25 cellular contexts compared by ENCODE assay signal in the genomic region with DNA sequence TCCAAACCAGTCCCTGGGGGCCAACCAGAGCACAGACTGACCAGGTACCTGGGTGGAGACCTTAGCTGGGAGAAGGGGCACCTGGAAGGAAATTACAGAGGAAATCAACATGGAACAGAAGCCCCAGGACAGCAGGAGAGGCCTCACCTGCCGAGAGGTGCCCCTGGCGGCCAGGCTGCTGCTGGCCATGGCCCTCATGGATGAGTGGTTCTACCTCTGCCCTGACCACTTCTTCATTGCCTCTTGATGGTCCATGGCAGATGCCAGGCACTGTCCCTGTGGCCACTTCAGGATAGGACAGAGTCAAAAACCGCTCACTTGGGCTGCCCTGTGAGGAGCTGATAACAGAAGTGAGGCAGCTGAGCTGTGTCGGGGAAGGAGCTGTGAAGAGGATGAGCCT.
"Had no signal": no experiment of that assay in that cellular context is flagged by ENCODE, and none has a peak within 500 bp of the region (broad histone marks: within the 10 kb centered on the region; RNA-seq: fewer than 3 reads in every experiment).

No MANE protein-coding gene starts in this region.

- ATAC-seq: effector memory CD8-positive, alpha-beta T cell; esophagus mucosa; gastrocnemius medialis; heart right ventricle; left cardiac atrium; left lung; left ventricle myocardium superior; lower lobe of right lung; mucosa of descending colon had no signal

- DNase-seq: effector CD8-positive, alpha-beta T cell; effector memory CD8-positive, alpha-beta T cell; endodermal cell; erythroblast; esophagus squamous epithelium; foreskin fibroblast; foreskin melanocyte; gastrocnemius medialis; glutamatergic neuron; head of caudate nucleus; heart right ventricle; hippocampal formation; left cardiac atrium; left lung; left ventricle myocardium superior; lower lobe of right lung; mesenchymal stem cell; mucosa of descending colon had no signal

- H3K36me3 ChIP-seq: esophagus squamous epithelium, gastrocnemius medialis, heart right ventricle, left lung, lower lobe of right lung had no signal

- H3K4me3 ChIP-seq: coronary artery, esophagus squamous epithelium, heart right ventricle, left lung, lower lobe of right lung, mucosa of descending colon had no signal

- H3K9me3 ChIP-seq: gastrocnemius medialis, lower lobe of right lung had no signal

- FAIRE-seq: colon, endometrium, islet of Langerhans, keratinocyte had no signal

- H3K4me1 ChIP-seq: gastrocnemius medialis, lower lobe of right lung had no signal

- H3K27ac ChIP-seq: coronary artery, epithelial cell of prostate, esophagus squamous epithelium, gastrocnemius medialis, heart right ventricle, left lung, lower lobe of right lung had no signal

- H3K27me3 ChIP-seq: esophagus squamous epithelium, gastrocnemius medialis had no signal
